Comparison of ENCODE assay signal across 8 cellular contexts in genomic region chr12:104478396-104479140, GRCh38.
DNase-seq lines count a peak whose midpoint lies in the region; ATAC-seq lines count a peak whose summit lies in the region.

No MANE protein-coding gene starts in this region.

- peaks cover 15% of the 10 kb centered on the region for H3K36me3 Mint-ChIP-seq in stimulated activated naive CD8-positive, alpha-beta T cell treated with anti-CD3 and anti-CD28 coated beads, Interleukin-15, Interleukin-2, amounts not matched to agents 100 ng/mL and 50 ng/mL, for 24 hours (ENCODE audit: low read depth)

- H3K4me3 ChIP-seq in HAP-1, result no peak overlapping the region

- H3K36me3 ChIP-seq in HAP-1 (replicated peaks), result no peaks in the 10 kb centered on the region

- DNase-seq in NAMALWA (ENCODE audit: low spot score), result peak; percentile 56
- peak in 1 of 61 donors; percentile 25 for DNase-seq in caudate nucleus (lab: John Stamatoyannopoulos, UW)
- no peak for DNase-seq in ACHN
- no peak for DNase-seq in HAP-1 (ENCODE audit: low spot score in 2 of 2)
- DNase-seq in NCI-H2107 treated with DMSO at 0.1 percent for 48 hours (lab: John Stamatoyannopoulos, UW; ENCODE audit: unreplicated experiment), result no peak

- H3K27ac ChIP-seq in caudate nucleus (ENCODE audit: low read depth, low read length), result peak overlapping the region; percentile 68

- no peaks in the 10 kb centered on the region for H3K9me3 Mint-ChIP-seq in stimulated activated naive CD8-positive, alpha-beta T cell treated with anti-CD3 and anti-CD28 coated beads, Interleukin-15, Interleukin-2, amounts not matched to agents 100 ng/mL and 50 ng/mL, for 24 hours

- no peaks in the 10 kb centered on the region for H3K9me3 ChIP-seq in HAP-1

- ATAC-seq in GM18858 (IDR thresholded peaks at IDR 0.05; ENCODE audit: unreplicated experiment), result peak; percentile 88
- peak; percentile 81 for ATAC-seq in HG02623 (IDR thresholded peaks at IDR 0.05; ENCODE audit: unreplicated experiment)

- peak overlapping the region; percentile 79 for H3K4me3 Mint-ChIP-seq in stimulated activated naive CD8-positive, alpha-beta T cell treated with anti-CD3 and anti-CD28 coated beads, Interleukin-15, Interleukin-2, amounts not matched to agents 100 ng/mL and 50 ng/mL, for 24 hours

- in situ Hi-C loops in ACHN (cut with HindIII; ENCODE audit: low pct_ligation_motif_present, low pct_unique_long_range_greater_than_20kb, low sequenced_read_pairs) (no loop called here), HAP-1 (cut with MboI; ENCODE audit: low sequenced_read_pairs) (no loop called here)

- peak overlapping the region; percentile 91 for H3K27ac Mint-ChIP-seq in stimulated activated naive CD8-positive, alpha-beta T cell treated with anti-CD3 and anti-CD28 coated beads, Interleukin-15, Interleukin-2, amounts not matched to agents 100 ng/mL and 50 ng/mL, for 24 hours

- no peaks in the 10 kb centered on the region for H3K27me3 Mint-ChIP-seq in stimulated activated naive CD8-positive, alpha-beta T cell treated with anti-CD3 and anti-CD28 coated beads, Interleukin-15, Interleukin-2, amounts not matched to agents 100 ng/mL and 50 ng/mL, for 24 hours

- H3K4me1 ChIP-seq in HAP-1, result peaks cover 5% of the 10 kb centered on the region

- H3K4me1 Mint-ChIP-seq in stimulated activated naive CD8-positive, alpha-beta T cell treated with anti-CD3 and anti-CD28 coated beads, Interleukin-15, Interleukin-2, amounts not matched to agents 100 ng/mL and 50 ng/mL, for 24 hours (ENCODE audit: low read depth), result peaks cover 88% of the 10 kb centered on the region

- H3K27me3 ChIP-seq in HAP-1 (ENCODE audit: low read depth), result no peaks in the 10 kb centered on the region
